22 cellular contexts compared by ENCODE assay signal in genomic region chr9:21155501-21155900, GRCh38. TPM values are rescaled to one million over a fixed set of nuclear protein-coding genes. Genes with fewer than 3 reads are reported as not detected.
"Had no signal": no experiment of that assay in that cellular context is flagged by ENCODE, and none has a peak within 500 bp of the region (broad histone marks: within the 10 kb centered on the region; RNA-seq: fewer than 3 reads in every experiment).

No MANE protein-coding gene starts in this region.

- H3K4me2 ChIP-seq: neural progenitor cell had no signal

- H3K27me3 ChIP-seq: neural progenitor cell, right lobe of liver had no signal

- H3K36me3 ChIP-seq: neural progenitor cell, right lobe of liver had no signal

- H3K4me3 ChIP-seq: lung, neural progenitor cell, psoas muscle, right lobe of liver had no signal

- DNase-seq: activated B cell treated with CpG ODN at 0.5 μM for 24 hours; activated CD4-positive, alpha-beta T cell treated with anti-CD3 and anti-CD28 coated beads for 48 hours; activated CD8-positive, alpha-beta memory T cell treated with anti-CD3 and anti-CD28 coated beads, Interleukin-2, amount 50 U/mL, for 4 hours; activated CD8-positive, alpha-beta T cell treated with anti-CD3 and anti-CD28 coated beads, Interleukin-2, amount 10 ng/mL, durations not matched to agents 7 days and 5 days; activated effector memory CD4-positive, alpha-beta T cell treated with anti-CD3 and anti-CD28 coated beads, Interleukin-2, amount 50 U/mL, for 16 hours; activated T-cell treated with anti-CD3 and anti-CD28 coated beads, Interleukin-2, amount 50 U/mL, for 48 hours; amniotic stem cell; dermis blood vessel endothelial cell; endodermal cell; foreskin melanocyte; head of caudate nucleus; left colon; naive B cell; psoas muscle; right lobe of liver; T-helper 2 cell had no signal

- H3K9me3 ChIP-seq: psoas muscle, right lobe of liver had no signal

- H3K4me1 ChIP-seq: neural progenitor cell, psoas muscle, right lobe of liver had no signal

- H3K27ac ChIP-seq: neural progenitor cell, psoas muscle, right lobe of liver had no signal

- H2AFZ ChIP-seq: neural progenitor cell had no signal

RNA-seq across cellular contexts. Expression of gene IFNA21, which starts 11.0 kb away (rescaled TPM):
- total RNA-seq: activated B cell treated with CpG ODN at 0.5 μM for 24 hours; activated CD8-positive, alpha-beta T cell treated with anti-CD3 and anti-CD28 coated beads, Interleukin-2, amount 10 ng/mL, durations not matched to agents 7 days and 5 days; cerebellum; dermis blood vessel endothelial cell; endodermal cell; left colon; lung; osteocyte; psoas muscle; right lobe of liver; temporal lobe had no signal
- polyA plus RNA-seq: esophagus, lung, psoas muscle had no signal

RNA-seq across cellular contexts. Expression of gene IFNW1, which starts 13.9 kb away (rescaled TPM):
- total RNA-seq: activated B cell treated with CpG ODN at 0.5 μM for 24 hours; activated CD8-positive, alpha-beta T cell treated with anti-CD3 and anti-CD28 coated beads, Interleukin-2, amount 10 ng/mL, durations not matched to agents 7 days and 5 days; cerebellum; dermis blood vessel endothelial cell; endodermal cell; left colon; lung; osteocyte; psoas muscle; right lobe of liver; temporal lobe had no signal
- polyA plus RNA-seq: esophagus, lung, psoas muscle had no signal

RNA-seq across cellular contexts. Expression of gene IFNA4, which starts 31.9 kb away (rescaled TPM):
- total RNA-seq: activated B cell treated with CpG ODN at 0.5 μM for 24 hours; activated CD8-positive, alpha-beta T cell treated with anti-CD3 and anti-CD28 coated beads, Interleukin-2, amount 10 ng/mL, durations not matched to agents 7 days and 5 days; cerebellum; dermis blood vessel endothelial cell; endodermal cell; left colon; lung; osteocyte; psoas muscle; right lobe of liver; temporal lobe had no signal
- polyA plus RNA-seq: esophagus, lung, psoas muscle had no signal

RNA-seq across cellular contexts. Expression of gene IFNA7, which starts 46.5 kb away (rescaled TPM):
- total RNA-seq: activated B cell treated with CpG ODN at 0.5 μM for 24 hours; activated CD8-positive, alpha-beta T cell treated with anti-CD3 and anti-CD28 coated beads, Interleukin-2, amount 10 ng/mL, durations not matched to agents 7 days and 5 days; cerebellum; dermis blood vessel endothelial cell; endodermal cell; left colon; lung; osteocyte; psoas muscle; right lobe of liver; temporal lobe had no signal
- polyA plus RNA-seq: esophagus, lung, psoas muscle had no signal

RNA-seq across cellular contexts. Expression of gene IFNA10, which starts 51.4 kb away (rescaled TPM):
- total RNA-seq: activated B cell treated with CpG ODN at 0.5 μM for 24 hours; activated CD8-positive, alpha-beta T cell treated with anti-CD3 and anti-CD28 coated beads, Interleukin-2, amount 10 ng/mL, durations not matched to agents 7 days and 5 days; cerebellum; dermis blood vessel endothelial cell; endodermal cell; left colon; lung; osteocyte; psoas muscle; right lobe of liver; temporal lobe had no signal
- polyA plus RNA-seq: esophagus, lung had no signal
